Comparison of ENCODE assay signal across 26 cellular contexts in the genomic region with DNA sequence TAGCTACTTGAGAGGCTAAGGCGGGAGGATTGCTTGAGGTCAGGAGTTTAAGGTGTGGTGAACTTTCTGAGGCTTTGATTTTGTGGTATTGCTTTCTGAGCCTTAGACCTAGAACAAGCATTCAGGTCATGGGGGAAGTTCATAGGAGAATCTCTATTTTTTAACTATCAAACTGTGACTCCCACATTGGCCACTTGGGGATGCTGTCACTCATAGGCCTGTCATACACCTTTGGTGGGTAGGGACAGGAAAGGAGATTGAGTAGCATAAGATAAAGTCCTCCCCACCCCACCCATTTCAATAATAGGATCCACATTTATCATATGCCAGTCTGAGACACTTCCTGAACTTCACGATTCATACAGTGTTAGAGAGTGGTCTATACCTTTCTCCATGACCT. TPM values are rescaled to one million over a fixed set of nuclear protein-coding genes. Genes with fewer than 3 reads are reported as not detected.
DNase-seq lines count a peak whose midpoint lies in the region; ATAC-seq and TF ChIP-seq lines count a peak whose summit lies in the region.
"Had no signal": no experiment of that assay in that cellular context is flagged by ENCODE, and none has a peak within 500 bp of the region (broad histone marks: within the 10 kb centered on the region; RNA-seq: fewer than 3 reads in every experiment).

No MANE protein-coding gene starts in this region.

- peak overlapping the region; percentile 22; the same call in 1 of the 2 replicates for H3K27ac ChIP-seq in IMR-90 (ENCODE audit: insufficient read depth, low read length)
- peak overlapping the region; percentile 98 for H3K27ac ChIP-seq in RWPE2 (ENCODE audit: poor library complexity, severe bottlenecking)
- H3K27ac ChIP-seq: BLaER1, right atrium auricular region, stomach had no signal

- 100% methylated on average over 1 of the region's 2 CpGs; no CpG with 5 or more reads in 1 of the 2 experiments for WGBS in IMR-90 (ENCODE audit: extremely low coverage in 2 of 2, insufficient read length in 1 of 2), 2 experiments

- H3K4me1 Mint-ChIP-seq in glutamatergic neuron (ENCODE audit: low read depth, unreplicated experiment) (no peaks in the 10 kb centered on the region), Caco-2 (ENCODE audit: low read depth, unreplicated experiment) (no peaks in the 10 kb centered on the region)
- H3K4me1 Mint-ChIP-seq: activated naive CD8-positive, alpha-beta T cell treated with anti-CD3 and anti-CD28 coated beads, Interleukin-2, amount 10 ng/mL, durations not matched to agents 7 days and 5 days; naive thymus-derived CD8-positive, alpha-beta T cell had no signal

- H2AK9ac ChIP-seq in IMR-90 (replicated peaks; ENCODE audit: low read depth, low read length, poor library complexity), result no peak overlapping the region

- H3K23ac ChIP-seq in IMR-90 (ENCODE audit: low read depth, low read length), result peak overlapping the region; percentile 80; the same call in 1 of the 2 replicates

- POLR2A ChIA-PET in IMR-90 (lab: Charles Lee; ENCODE audit: unreplicated experiment), result no interaction called here
- POLR2A ChIA-PET in Caco-2 (lab: Charles Lee), result no interaction called here

- no peak overlapping the region for H3K4me3 Mint-ChIP-seq in glutamatergic neuron (ENCODE audit: unreplicated experiment)
- H3K4me3 Mint-ChIP-seq in Caco-2 (ENCODE audit: unreplicated experiment), result no peak overlapping the region
- H3K4me3 Mint-ChIP-seq: activated naive CD8-positive, alpha-beta T cell treated with anti-CD3 and anti-CD28 coated beads, Interleukin-2, amount 10 ng/mL, durations not matched to agents 7 days and 5 days; effector memory CD8-positive, alpha-beta T cell; naive thymus-derived CD8-positive, alpha-beta T cell had no signal

- peak overlapping the region; percentile 97 for H3K14ac ChIP-seq in IMR-90 (replicated peaks; ENCODE audit: low read depth, low read length)

- DNase-seq in ELR (ENCODE audit: low read depth) (peak; percentile 13), IMR-90 (no peak), RWPE2 (ENCODE audit: low spot score) (no peak), glutamatergic neuron (no peak), SK-N-DZ (ENCODE audit: low spot score) (no peak), NCI-H345 treated with DMSO at 0.1 percent for 48 hours (lab: John Stamatoyannopoulos, UW; ENCODE audit: unreplicated experiment) (no peak), Caco-2 (no peak), NCI-H1417 treated with DMSO at 0.1 percent for 48 hours (lab: John Stamatoyannopoulos, UW) (no peak)
- DNase-seq: activated CD4-positive, alpha-beta T cell treated with anti-CD3 and anti-CD28 coated beads, Interleukin-2, amount 50 U/mL, for 48 hours; activated CD4-positive, CD25-positive, alpha-beta regulatory T cell; activated CD8-positive, alpha-beta memory T cell treated with anti-CD3 and anti-CD28 coated beads, Interleukin-2, amount 50 U/mL, for 48 hours; activated effector memory CD4-positive, alpha-beta T cell treated with Interleukin-2 at 50 U/mL for 16 hours; activated naive CD8-positive, alpha-beta T cell treated with anti-CD3 and anti-CD28 coated beads, Interleukin-2, amount 10 ng/mL, durations not matched to agents 7 days and 5 days; Calu3; effector memory CD8-positive, alpha-beta T cell; naive thymus-derived CD8-positive, alpha-beta T cell; NCI-H1105 treated with DMSO at 0.1 percent for 48 hours; NCI-H2081; NCI-H510A; stomach; T-helper 9 cell had no signal

- H3K27me3 ChIP-seq in IMR-90 (ENCODE audit: control insufficient read depth, insufficient read depth, low read length) (no peaks in the 10 kb centered on the region), RWPE2 (ENCODE audit: insufficient read depth, poor library complexity, severe bottlenecking) (no peaks in the 10 kb centered on the region), Caco-2 (replicated peaks; ENCODE audit: control insufficient read depth, insufficient read depth, low read length) (no peaks in the 10 kb centered on the region)
- H3K27me3 ChIP-seq: BLaER1, right atrium auricular region, stomach had no signal

- intact Hi-C loops in IMR-90 (cut with micrococcal nuclease) (loop anchor here (5.0 kb wide), 1 partner anchor 58 kb away; no protein-coding TSS in a partner anchor), Caco-2 (cut with micrococcal nuclease; ENCODE audit: unreplicated experiment) (no loop called here)

- no peaks in the 10 kb centered on the region for H3K36me3 Mint-ChIP-seq in glutamatergic neuron (ENCODE audit: unreplicated experiment)
- no peaks in the 10 kb centered on the region for H3K36me3 Mint-ChIP-seq in Caco-2 (ENCODE audit: insufficient read depth, unreplicated experiment)
- H3K36me3 Mint-ChIP-seq: activated naive CD8-positive, alpha-beta T cell treated with anti-CD3 and anti-CD28 coated beads, Interleukin-2, amount 10 ng/mL, durations not matched to agents 7 days and 5 days had no signal

- peaks cover 0 to 25% of the 10 kb centered on the region in 2 experiments; a peak in 3 of 4 replicates for H3K79me1 ChIP-seq in IMR-90 (ENCODE audit: low read depth in 1 of 2, low read length in 2 of 2)

- no peaks in the 10 kb centered on the region for H3K9me3 ChIP-seq in IMR-90 (ENCODE audit: control insufficient read depth, insufficient read depth, low read length)
- H3K9me3 ChIP-seq in RWPE2 (ENCODE audit: severe bottlenecking), result no peaks in the 10 kb centered on the region
- H3K9me3 ChIP-seq in Caco-2, result no peaks in the 10 kb centered on the region
- H3K9me3 ChIP-seq: BLaER1, right atrium auricular region had no signal

- no peaks in the 10 kb centered on the region for H3K36me3 ChIP-seq in IMR-90 (ENCODE audit: control insufficient read depth, insufficient read depth, low read length)
- H3K36me3 ChIP-seq in RWPE2 (ENCODE audit: low read depth), result no peaks in the 10 kb centered on the region
- H3K36me3 ChIP-seq in Caco-2 (ENCODE audit: control insufficient read depth, insufficient read depth, low read length), result no peaks in the 10 kb centered on the region
- H3K36me3 ChIP-seq: BLaER1, right atrium auricular region, stomach had no signal

- peak overlapping the region; percentile 99 for H2AK5ac ChIP-seq in IMR-90 (ENCODE audit: low read depth, low read length)

- H3K4me3 ChIP-seq in IMR-90 (ENCODE audit: insufficient read depth, low read depth, low read length) (no peak overlapping the region), RWPE2 (ENCODE audit: severe bottlenecking) (no peak overlapping the region), Caco-2 (ENCODE audit: low read depth, low read length) (no peak overlapping the region)
- H3K4me3 ChIP-seq: BLaER1, right atrium auricular region, stomach had no signal

- no peaks in the 10 kb centered on the region for H3K9me3 Mint-ChIP-seq in glutamatergic neuron (ENCODE audit: unreplicated experiment)
- H3K9me3 Mint-ChIP-seq in Caco-2 (ENCODE audit: unreplicated experiment), result peaks cover 7% of the 10 kb centered on the region
- H3K9me3 Mint-ChIP-seq: activated naive CD8-positive, alpha-beta T cell treated with anti-CD3 and anti-CD28 coated beads, Interleukin-2, amount 10 ng/mL, durations not matched to agents 7 days and 5 days; effector memory CD8-positive, alpha-beta T cell had no signal

- peak overlapping the region; percentile 99 for H2BK20ac ChIP-seq in IMR-90 (ENCODE audit: low read depth, low read length)

- H4K20me1 ChIP-seq in IMR-90 (ENCODE audit: insufficient read depth, low read length), result no peaks in the 10 kb centered on the region
- H4K20me1 ChIP-seq: BLaER1 had no signal

- peak overlapping the region; percentile 75 to 93 for H4K8ac ChIP-seq in IMR-90 (ENCODE audit: low read depth in 2 of 2, low read length in 2 of 2)

- BruUV-seq in IMR-90 (replicated peaks; lab: Mats Ljungman, UMichigan) (no TSS peak), Caco-2 (replicated peaks; lab: Mats Ljungman, UMichigan) (no TSS peak)

- H4K5ac ChIP-seq in IMR-90 (ENCODE audit: low read depth, low read length), result peak overlapping the region; percentile 65; the same call in 1 of the 2 replicates

- TF ChIP-seq CTCF in IMR-90 (conservative IDR thresholded peaks at IDR 0.05; ENCODE audit: low read depth, low read length) (peak; percentile 25; the same call in 1 of the 2 replicates), RWPE2 (IDR thresholded peaks at IDR 0.05; ENCODE audit: poor library complexity, severe bottlenecking) (no peak), glutamatergic neuron (IDR thresholded peaks at IDR 0.05; ENCODE audit: partially characterized antibody, unreplicated experiment) (no peak), Caco-2 (IDR thresholded peaks at IDR 0.05; ENCODE audit: insufficient read depth in 1 of 2, low read depth in 1 of 2, low read length in 1 of 2, severe bottlenecking in 1 of 2, unreplicated experiment in 1 of 2) (no peak)

- H3K4me1 ChIP-seq in IMR-90 (ENCODE audit: control insufficient read depth, insufficient read depth, low read length) (peaks cover 10% of the 10 kb centered on the region), RWPE2 (ENCODE audit: insufficient read depth, poor library complexity, severe bottlenecking) (peaks cover 49% of the 10 kb centered on the region), Caco-2 (no peaks in the 10 kb centered on the region)
- H3K4me1 ChIP-seq: BLaER1, right atrium auricular region, stomach had no signal

- no peak overlapping the region for H2AFZ ChIP-seq in IMR-90 (replicated peaks; ENCODE audit: low read length, poor library complexity)

- no peak overlapping the region for H3K4me2 ChIP-seq in IMR-90 (ENCODE audit: low read depth, low read length)
- H3K4me2 ChIP-seq: BLaER1 had no signal

- no peak for ATAC-seq in IMR-90 (ENCODE audit: low read depth)
- no peak for ATAC-seq in RWPE2 (ENCODE audit: low read depth)
- ATAC-seq: effector memory CD8-positive, alpha-beta T cell; naive thymus-derived CD8-positive, alpha-beta T cell had no signal

- in situ Hi-C loops in IMR-90 (cut with MboI; ENCODE audit: low sequenced_read_pairs), result loop anchor here (10.0 kb wide), 1 partner anchor 140 kb away; the partner anchor contains the start of gene PSG9

- peak overlapping the region; percentile 38 for H3K27ac Mint-ChIP-seq in glutamatergic neuron (ENCODE audit: unreplicated experiment)
- H3K27ac Mint-ChIP-seq in Caco-2 (ENCODE audit: unreplicated experiment), result no peak overlapping the region
- H3K27ac Mint-ChIP-seq: activated naive CD8-positive, alpha-beta T cell treated with anti-CD3 and anti-CD28 coated beads, Interleukin-2, amount 10 ng/mL, durations not matched to agents 7 days and 5 days; effector memory CD8-positive, alpha-beta T cell; naive thymus-derived CD8-positive, alpha-beta T cell had no signal

- H3K9ac ChIP-seq in IMR-90 (ENCODE audit: low read depth, low read length), result no peak overlapping the region
- H3K9ac ChIP-seq: BLaER1 had no signal

- peak overlapping the region; percentile 95 for H2BK120ac ChIP-seq in IMR-90 (ENCODE audit: low read depth, low read length)

- H3K27me3 Mint-ChIP-seq in glutamatergic neuron (ENCODE audit: unreplicated experiment) (no peaks in the 10 kb centered on the region), Caco-2 (ENCODE audit: insufficient read depth, unreplicated experiment) (no peaks in the 10 kb centered on the region)
- H3K27me3 Mint-ChIP-seq: activated naive CD8-positive, alpha-beta T cell treated with anti-CD3 and anti-CD28 coated beads, Interleukin-2, amount 10 ng/mL, durations not matched to agents 7 days and 5 days had no signal

- H2BK15ac ChIP-seq in IMR-90 (ENCODE audit: low read depth, low read length), result peak overlapping the region; percentile 99

- TF ChIP-seq RAD21 in IMR-90 (IDR thresholded peaks at IDR 0.05; ENCODE audit: low read length), result no peak

- CTCF ChIA-PET in IMR-90 (lab: Yijun Ruan, JAX) (no interaction called here), Caco-2 (lab: Charles Lee) (no interaction called here)

- peak overlapping the region; percentile 49 for H3K56ac ChIP-seq in IMR-90 (ENCODE audit: extremely low read depth, insufficient read depth, low read length)

- H3K4ac ChIP-seq in IMR-90 (ENCODE audit: low read depth, low read length), result peak overlapping the region; percentile 99

- peak overlapping the region; percentile 80 for H3K18ac ChIP-seq in IMR-90 (ENCODE audit: low read depth, low read length)

- dilution Hi-C loops in IMR-90 (cut with HindIII; ENCODE audit: low sequenced_read_pairs, unreplicated experiment), result no loop called here

- no peak for TF ChIP-seq POLR2A in IMR-90 (IDR thresholded peaks at IDR 0.05; ENCODE audit: low read depth, low read length)

- peak overlapping the region; percentile 93 for H2BK5ac ChIP-seq in IMR-90 (ENCODE audit: low read depth, low read length, poor library complexity, severe bottlenecking)

- peak overlapping the region; percentile 95 for H4K91ac ChIP-seq in IMR-90 (ENCODE audit: insufficient read depth, low read depth, low read length)

- peaks cover 14% of the 10 kb centered on the region for H3K9me1 ChIP-seq in IMR-90 (ENCODE audit: insufficient read depth, low read length)

RNA-seq across cellular contexts. Expression of gene PSG2, which starts 41.9 kb away (rescaled TPM):
- total RNA-seq in IMR-90 (2012; rRNA removed), result 0.18 and 0.28 TPM in 2 replicates
- 0.29 and 0.31 TPM in 2 replicates for polyA plus RNA-seq in IMR-90 (2012; rRNA removed)
- polyA plus RNA-seq in IMR-90 (2012; cell fraction: cytosol; rRNA removed), result 0.14 and 0.16 TPM in 2 replicates
- polyA plus RNA-seq in IMR-90 (2012; cell fraction: nucleus; rRNA removed; ENCODE audit: low replicate concordance), result 0.28 TPM in 1 of 2 replicates, not detected in the other
- not detected for total RNA-seq in glutamatergic neuron (ENCODE audit: unreplicated experiment)
- not detected in 2 replicates for polyA plus RNA-seq in SK-N-DZ (2014; cell fraction: cytosol; rRNA removed)
- not detected in 2 replicates for polyA plus RNA-seq in SK-N-DZ (2014; cell fraction: nucleus; rRNA removed)
- total RNA-seq in Caco-2 (2022), result 0.30 and 0.45 TPM in 2 replicates
- total RNA-seq: activated naive CD8-positive, alpha-beta T cell treated with anti-CD3 and anti-CD28 coated beads, Interleukin-2, amount 10 ng/mL, durations not matched to agents 7 days and 5 days; Calu3; fibroblast of lung; LHCN-M2; naive thymus-derived CD8-positive, alpha-beta T cell; osteocyte; right atrium auricular region; stomach had no signal
- polyA plus RNA-seq: naive thymus-derived CD8-positive, alpha-beta T cell; stomach had no signal
